ENCODE assay signal across 8 cellular contexts in genomic region chr11:62613275-62613864, GRCh38. TPM values are rescaled to one million over a fixed set of nuclear protein-coding genes. Genes with fewer than 3 reads are reported as not detected.
A peak's percentile ranks its signal among the peaks of the same experiment; 100 is the strongest.
DNase-seq lines count a peak whose midpoint lies in the region; ATAC-seq and TF ChIP-seq lines count a peak whose summit lies in the region.

No MANE protein-coding gene starts in this region.

- no peaks in the 10 kb centered on the region for H4K20me1 ChIP-seq in PC-3 (ENCODE audit: low read length)

- no peaks in the 10 kb centered on the region for H3K9me3 Mint-ChIP-seq in CD4-positive, CD25-positive, alpha-beta regulatory T cell
- H3K9me3 Mint-ChIP-seq in endothelial cell (ENCODE audit: unreplicated experiment) = no peaks in the 10 kb centered on the region

- CTCF ChIA-PET in PC-3 (lab: Charles Lee) = interaction anchor here (0.7 to 0.8 kb wide), 2 partner anchors 12 to 60 kb away, joined by 3 to 4 read pairs; partner anchors contain the start of gene MTA2

- no peaks in the 10 kb centered on the region for H3K9me2 ChIP-seq in PC-3 (replicated peaks; ENCODE audit: low read length)

- H3K4me2 ChIP-seq in PC-3 (ENCODE audit: low read length) = peak overlapping the region; percentile 97

- no peaks in the 10 kb centered on the region for H3K9me3 ChIP-seq in CD4-positive, CD25-positive, alpha-beta regulatory T cell (ENCODE audit: control insufficient read depth in 2 of 2, low read length in 2 of 2)
- H3K9me3 ChIP-seq in PC-3 (ENCODE audit: low read length) (no peaks in the 10 kb centered on the region), neuron (ENCODE audit: low read length) (no peaks in the 10 kb centered on the region)

- peak overlapping the region; percentile 61 to 94 (median 87) for H3K27ac Mint-ChIP-seq in CD4-positive, CD25-positive, alpha-beta regulatory T cell
- no peak overlapping the region for H3K27ac Mint-ChIP-seq in endothelial cell (ENCODE audit: unreplicated experiment)

- H2AFZ ChIP-seq in PC-3 (ENCODE audit: low read length) (peak overlapping the region; percentile 89), neuron (ENCODE audit: low read depth, low read length) (no peak overlapping the region)

- H3K36me3 Mint-ChIP-seq in CD4-positive, CD25-positive, alpha-beta regulatory T cell = peaks cover 11% of the 10 kb centered on the region
- H3K36me3 Mint-ChIP-seq in endothelial cell (ENCODE audit: low read depth, unreplicated experiment) = peaks cover 12% of the 10 kb centered on the region

- DNase-seq in CD4-positive, CD25-positive, alpha-beta regulatory T cell = no peak
- DNase-seq in PC-3 (no peak), endothelial cell (ENCODE audit: low spot score) (peak; percentile 15), NCI-H82 treated with DMSO at 0.1 percent for 48 hours (lab: John Stamatoyannopoulos, UW; ENCODE audit: unreplicated experiment) (no peak), inferior parietal cortex (ENCODE audit: extremely low spot score) (no peak), NCI-H526 treated with DMSO at 0.1 percent for 48 hours (lab: John Stamatoyannopoulos, UW) (no peak), COLO829 (ENCODE audit: low spot score) (no peak)

- H3K4me3 ChIP-seq in CD4-positive, CD25-positive, alpha-beta regulatory T cell (ENCODE audit: low read depth, low read length) = no peak overlapping the region
- peak overlapping the region; percentile 81; the same call in 1 of the 2 replicates for H3K4me3 ChIP-seq in PC-3 (ENCODE audit: low read length)
- H3K4me3 ChIP-seq in neuron (ENCODE audit: low read length) = peak overlapping the region; percentile 53

- peaks cover 0 to 53% (median 25%) of the 10 kb centered on the region in 4 donors for H3K4me1 Mint-ChIP-seq in CD4-positive, CD25-positive, alpha-beta regulatory T cell
- H3K4me1 Mint-ChIP-seq in endothelial cell (ENCODE audit: unreplicated experiment) = peaks cover 14% of the 10 kb centered on the region

- peaks cover 28% of the 10 kb centered on the region for H3K4me1 ChIP-seq in CD4-positive, CD25-positive, alpha-beta regulatory T cell (ENCODE audit: control insufficient read depth, insufficient read depth, low read length, poor library complexity, severe bottlenecking)
- H3K4me1 ChIP-seq in PC-3 (ENCODE audit: insufficient read depth, low read length) = peaks cover 29% of the 10 kb centered on the region
- peaks cover 19% of the 10 kb centered on the region for H3K4me1 ChIP-seq in neuron (ENCODE audit: insufficient read depth, low read length)

- POLR2A ChIA-PET in PC-3 (lab: Charles Lee; ENCODE audit: unreplicated experiment) = no interaction called here

- no peak for ATAC-seq in CD4-positive, CD25-positive, alpha-beta regulatory T cell (ENCODE audit: low read depth in 2 of 2)
- peak; percentile 11 for ATAC-seq in PC-3

- H3K9ac ChIP-seq in PC-3 (ENCODE audit: low read length) = no peak overlapping the region

- no peaks in the 10 kb centered on the region for H3K27me3 Mint-ChIP-seq in CD4-positive, CD25-positive, alpha-beta regulatory T cell
- H3K27me3 Mint-ChIP-seq in endothelial cell (ENCODE audit: unreplicated experiment) = peaks cover 18% of the 10 kb centered on the region

- H3K27me3 ChIP-seq in CD4-positive, CD25-positive, alpha-beta regulatory T cell (ENCODE audit: control insufficient read depth, insufficient read depth, low read length) = no peaks in the 10 kb centered on the region
- H3K27me3 ChIP-seq in PC-3 (ENCODE audit: low read length) (no peaks in the 10 kb centered on the region), neuron (ENCODE audit: insufficient read depth, low read length) (no peaks in the 10 kb centered on the region)

- TF ChIP-seq CTCF in PC-3 (conservative IDR thresholded peaks at IDR 0.05; ENCODE audit: low read depth, low read length) = no peak
- TF ChIP-seq CTCF in endothelial cell (IDR thresholded peaks at IDR 0.05; ENCODE audit: unreplicated experiment) = no peak

- TSS peak; percentile 24 for BruUV-seq in PC-3 (replicated peaks; lab: Mats Ljungman, UMichigan)

- peaks cover 12% of the 10 kb centered on the region; the same call in 1 of the 2 replicates for H3K79me2 ChIP-seq in PC-3 (ENCODE audit: low read length)

- H3K36me3 ChIP-seq in CD4-positive, CD25-positive, alpha-beta regulatory T cell (ENCODE audit: control insufficient read depth, insufficient read depth, low read length) = peaks cover 6% of the 10 kb centered on the region
- H3K36me3 ChIP-seq in PC-3 (ENCODE audit: low read depth, low read length) = no peaks in the 10 kb centered on the region
- peaks cover 13% of the 10 kb centered on the region for H3K36me3 ChIP-seq in neuron (ENCODE audit: insufficient read depth, low read length)

- H3K27ac ChIP-seq in CD4-positive, CD25-positive, alpha-beta regulatory T cell (ENCODE audit: insufficient read depth, low read length, poor library complexity, severe bottlenecking) = peak overlapping the region; percentile 92
- peak overlapping the region; percentile 59; the same call in 1 of the 2 replicates for H3K27ac ChIP-seq in PC-3 (ENCODE audit: low read length)

- intact Hi-C loops in PC-3 (cut with micrococcal nuclease) = loop anchor here (5.0 kb wide), 1 partner anchor 34 kb away; the partner anchor contains the start of gene GANAB

- peaks cover 7% of the 10 kb centered on the region for H3F3A ChIP-seq in PC-3 (ENCODE audit: low read length, unreplicated experiment)

- H3K4me3 Mint-ChIP-seq in CD4-positive, CD25-positive, alpha-beta regulatory T cell = peak overlapping the region; percentile 75 to 93 (median 82)
- no peak overlapping the region for H3K4me3 Mint-ChIP-seq in endothelial cell (ENCODE audit: unreplicated experiment)

RNA-seq across cellular contexts. Expression of gene ROM1, which starts 0.3 kb away (rescaled TPM):
- total RNA-seq in CD4-positive, CD25-positive, alpha-beta regulatory T cell = 1.9 TPM
- polyA plus RNA-seq in CD4-positive, CD25-positive, alpha-beta regulatory T cell = 1 to 10 TPM in 2 of 4 donors, under 1 TPM in 2; 0.41 to 1.3 (median 0.80) TPM
- total RNA-seq in PC-3 (2014; rRNA removed) = 5.8 and 13.9 TPM in 2 replicates
- 2.1 TPM for total RNA-seq in endothelial cell (ENCODE audit: unreplicated experiment)

RNA-seq across cellular contexts. Expression of gene EML3, which starts 0.8 kb away (rescaled TPM):
- 165 TPM for total RNA-seq in CD4-positive, CD25-positive, alpha-beta regulatory T cell
- polyA plus RNA-seq in CD4-positive, CD25-positive, alpha-beta regulatory T cell = 10 to 100 TPM; 16.1 to 23.2 (median 16.4) TPM
- 32.8 and 50.6 TPM in 2 replicates for total RNA-seq in PC-3 (2014; rRNA removed)
- total RNA-seq in endothelial cell (ENCODE audit: unreplicated experiment) = 98.6 TPM

RNA-seq across cellular contexts. Expression of gene B3GAT3, which starts 8.4 kb away (rescaled TPM):
- 57.5 TPM for total RNA-seq in CD4-positive, CD25-positive, alpha-beta regulatory T cell
- 10 to 100 TPM; 34.3 to 43.1 (median 35.7) TPM for polyA plus RNA-seq in CD4-positive, CD25-positive, alpha-beta regulatory T cell
- total RNA-seq in PC-3 (2014; rRNA removed) = 65.8 and 76.3 TPM in 2 replicates
- 32.8 TPM for total RNA-seq in endothelial cell (ENCODE audit: unreplicated experiment)

RNA-seq across cellular contexts. Expression of gene MTA2, which starts 11.7 kb away (rescaled TPM):
- total RNA-seq in CD4-positive, CD25-positive, alpha-beta regulatory T cell = 172 TPM
- polyA plus RNA-seq in CD4-positive, CD25-positive, alpha-beta regulatory T cell = 10 to 100 TPM; 30.3 to 38.6 (median 33.9) TPM
- total RNA-seq in PC-3 (2014; rRNA removed) (193 and 259 TPM in 2 replicates), endothelial cell (ENCODE audit: unreplicated experiment) (157 TPM)

RNA-seq across cellular contexts. Expression of gene TUT1, which starts 22.0 kb away (rescaled TPM):
- total RNA-seq in CD4-positive, CD25-positive, alpha-beta regulatory T cell = 22.0 TPM
- 10 to 100 TPM in 3 of 4 donors, 1 to 10 TPM in 1; 6.5 to 11.9 (median 10.9) TPM for polyA plus RNA-seq in CD4-positive, CD25-positive, alpha-beta regulatory T cell
- total RNA-seq in PC-3 (2014; rRNA removed) = 17.8 and 20.6 TPM in 2 replicates
- total RNA-seq in endothelial cell (ENCODE audit: unreplicated experiment) = 21.2 TPM
